Comparison of ENCODE assay signal across 22 cellular contexts in genomic region chr15:39643747-39644520, GRCh38.
DNase-seq lines count a peak whose midpoint lies in the region; ATAC-seq and TF ChIP-seq lines count a peak whose summit lies in the region.
"Had no signal": no experiment of that assay in that cellular context is flagged by ENCODE, and none has a peak within 500 bp of the region (broad histone marks: within the 10 kb centered on the region; RNA-seq: fewer than 3 reads in every experiment).

No MANE protein-coding gene starts in this region.

- peak overlapping the region; percentile 26 for H4K91ac ChIP-seq in trophoblast cell (ENCODE audit: low read depth, low read length)

- H3F3A ChIP-seq in GM23248 (ENCODE audit: insufficient read depth) (peaks cover 24% of the 10 kb centered on the region), GM23338 (replicated peaks; ENCODE audit: low read depth) (no peaks in the 10 kb centered on the region)

- intact Hi-C loops in activated CD4-positive, alpha-beta memory T cell treated with anti-CD3 and anti-CD28 coated beads for 36 hours (cut with micrococcal nuclease), result loop anchor here (1.0 kb wide), 2 partner anchors 15 to 21 kb away; no protein-coding TSS in a partner anchor

- H4K8ac ChIP-seq in trophoblast cell (ENCODE audit: low read depth, low read length), result peak overlapping the region; percentile 9

- H3K9me3 Mint-ChIP-seq in GM23338 (no peaks in the 10 kb centered on the region), chondrocyte (ENCODE audit: low read depth) (no peaks in the 10 kb centered on the region)
- H3K9me3 Mint-ChIP-seq in activated CD4-positive, alpha-beta memory T cell treated with anti-CD3 and anti-CD28 coated beads for 36 hours, result no peaks in the 10 kb centered on the region
- H3K9me3 Mint-ChIP-seq: natural killer cell; T-helper 1 cell treated with Interleukin-12 subunit alpha and Interleukin-12 subunit beta and Interleukin-4 antibody, amounts not matched to agents 30 μg/mL and 1 μg/mL, for 36 hours had no signal

- peaks cover 39% of the 10 kb centered on the region for H3K4me1 ChIP-seq in GM23248 (ENCODE audit: insufficient read depth)
- no peaks in the 10 kb centered on the region for H3K4me1 ChIP-seq in GM23338 (ENCODE audit: insufficient read depth)
- peaks cover 3 to 11% of the 10 kb centered on the region in 2 experiments for H3K4me1 ChIP-seq in trophoblast cell (ENCODE audit: control insufficient read depth in 1 of 2, insufficient read depth in 2 of 2, low read length in 2 of 2)
- H3K4me1 ChIP-seq: spleen had no signal

- H3K4me2 ChIP-seq in GM23248 (ENCODE audit: unreplicated experiment) (no peak overlapping the region), GM23338 (no peak overlapping the region), trophoblast cell (ENCODE audit: low read length) (no peak overlapping the region)

- no peak overlapping the region for H3K4ac ChIP-seq in trophoblast cell (ENCODE audit: low read depth, low read length)

- no peak overlapping the region for H2BK12ac ChIP-seq in trophoblast cell (ENCODE audit: low read length)

- H3K36me3 ChIP-seq in GM23248 (ENCODE audit: low read depth) (no peaks in the 10 kb centered on the region), GM23338 (ENCODE audit: insufficient read depth) (no peaks in the 10 kb centered on the region), trophoblast cell (ENCODE audit: control insufficient read depth in 1 of 2, insufficient read depth in 2 of 2, low read length in 2 of 2) (no peaks in the 10 kb centered on the region), H7 (replicated peaks; ENCODE audit: control insufficient read depth, insufficient read depth, low read length) (no peaks in the 10 kb centered on the region)
- H3K36me3 ChIP-seq: left ventricle myocardium inferior, spleen, suprapubic skin had no signal

- no peaks in the 10 kb centered on the region for H3K9me3 ChIP-seq in GM23248 (ENCODE audit: low read depth)
- no peaks in the 10 kb centered on the region for H3K9me3 ChIP-seq in trophoblast cell (ENCODE audit: insufficient read depth, low read depth, low read length)
- H3K9me3 ChIP-seq: left ventricle myocardium inferior, spleen, suprapubic skin had no signal

- H3K27ac Mint-ChIP-seq in GM23338 (no peak overlapping the region; the same call in 1 of the 2 replicates), chondrocyte (ENCODE audit: unreplicated experiment) (peak overlapping the region; percentile 8)
- H3K27ac Mint-ChIP-seq in activated CD4-positive, alpha-beta memory T cell treated with anti-CD3 and anti-CD28 coated beads for 36 hours, result no peak overlapping the region
- H3K27ac Mint-ChIP-seq: activated CD8-positive, alpha-beta memory T cell treated with anti-CD3 and anti-CD28 coated beads, Interleukin-2, amount 10 ng/mL, durations not matched to agents 7 days and 5 days; natural killer cell; T-helper 1 cell treated with Interleukin-12 subunit alpha and Interleukin-12 subunit beta and Interleukin-4 antibody, amounts not matched to agents 30 μg/mL and 1 μg/mL, for 36 hours had no signal

- in situ Hi-C loops in GM23248 (cut with MboI), result no loop called here

- H2AFZ ChIP-seq in GM23248 (no peak overlapping the region), GM23338 (0 out of 2 replicates have a peak overlapping the region, but pooled peaks have one; percentile 5), trophoblast cell (ENCODE audit: insufficient read depth, low read length, poor library complexity) (no peak overlapping the region)

- no peak overlapping the region for H3K9ac ChIP-seq in GM23248
- no peak overlapping the region for H3K9ac ChIP-seq in trophoblast cell (ENCODE audit: low read length)

- no peak overlapping the region for H2BK5ac ChIP-seq in trophoblast cell (ENCODE audit: low read depth, low read length, poor library complexity)

- H2BK120ac ChIP-seq in trophoblast cell (ENCODE audit: insufficient read depth, low read length, poor library complexity), result peak overlapping the region; percentile 63

- 89 to 95% methylated on average over 13 of the region's 13 CpGs for WGBS in GM23248 (ENCODE audit: low coverage in 1 of 2, low lambda C conversion rate in 2 of 2, missing lambda C conversion rate in 2 of 2), 2 experiments
- WGBS in trophoblast cell (ENCODE audit: extremely low coverage, insufficient coverage, insufficient read length), result no CpG with 5 or more reads among the region's 13 CpGs

- H3K27ac ChIP-seq in GM23248, result no peak overlapping the region
- H3K27ac ChIP-seq in GM23338 (ENCODE audit: low read depth), result no peak overlapping the region
- no peak overlapping the region for H3K27ac ChIP-seq in trophoblast cell (ENCODE audit: low read depth, low read length)
- H3K27ac ChIP-seq: SK-N-MC, spleen, suprapubic skin had no signal

- peak overlapping the region; percentile 44 for H4K12ac ChIP-seq in trophoblast cell (ENCODE audit: low read depth, low read length)

- H3K27me3 ChIP-seq in GM23248 (replicated peaks; ENCODE audit: insufficient read depth) (no peaks in the 10 kb centered on the region), GM23338 (ENCODE audit: insufficient read depth) (no peaks in the 10 kb centered on the region), trophoblast cell (ENCODE audit: insufficient read depth, low read length) (no peaks in the 10 kb centered on the region), H7 (ENCODE audit: control insufficient read depth, insufficient read depth, low read length) (no peaks in the 10 kb centered on the region)
- H3K27me3 ChIP-seq: spleen, suprapubic skin had no signal

- peaks cover 29% of the 10 kb centered on the region for H3K4me1 Mint-ChIP-seq in GM23338
- peaks cover 46% of the 10 kb centered on the region for H3K4me1 Mint-ChIP-seq in chondrocyte (ENCODE audit: low read depth)
- H3K4me1 Mint-ChIP-seq in activated CD4-positive, alpha-beta memory T cell treated with anti-CD3 and anti-CD28 coated beads for 36 hours (ENCODE audit: low read depth), result peaks cover 26% of the 10 kb centered on the region

- POLR2A ChIA-PET in activated CD4-positive, alpha-beta memory T cell treated with anti-CD3 and anti-CD28 coated beads for 36 hours (lab: Charles Lee), result interaction anchor here (2.0 kb wide), 2 partner anchors 14 to 20 kb away, joined by 5 to 7 read pairs; no protein-coding TSS in a partner anchor

- H3K4me3 Mint-ChIP-seq in GM23338, result no peak overlapping the region
- H3K4me3 Mint-ChIP-seq in chondrocyte (ENCODE audit: unreplicated experiment), result no peak overlapping the region
- H3K4me3 Mint-ChIP-seq in activated CD4-positive, alpha-beta memory T cell treated with anti-CD3 and anti-CD28 coated beads for 36 hours, result no peak overlapping the region
- H3K4me3 Mint-ChIP-seq: activated CD8-positive, alpha-beta memory T cell treated with anti-CD3 and anti-CD28 coated beads, Interleukin-2, amount 10 ng/mL, durations not matched to agents 7 days and 5 days; natural killer cell; T-helper 1 cell treated with Interleukin-12 subunit alpha and Interleukin-12 subunit beta and Interleukin-4 antibody, amounts not matched to agents 30 μg/mL and 1 μg/mL, for 36 hours had no signal

- H3K18ac ChIP-seq in trophoblast cell (ENCODE audit: low read length), result no peak overlapping the region

- DNase-seq in GM23248 (peak; percentile 34), GM23338 (ENCODE audit: low spot score) (no peak), chondrocyte (ENCODE audit: low spot score) (no peak), trophoblast cell (no peak), H7 (no peak)
- DNase-seq in activated CD4-positive, alpha-beta memory T cell treated with anti-CD3 and anti-CD28 coated beads for 36 hours, result no peak
- DNase-seq: activated CD8-positive, alpha-beta memory T cell treated with anti-CD3 and anti-CD28 coated beads, Interleukin-2, amount 10 ng/mL, durations not matched to agents 7 days and 5 days; DND-41; Karpas-422; left ventricle myocardium inferior; natural killer cell; NCI-H1436 treated with DMSO at 0.1 percent for 48 hours; NCI-H2107; NCI-H446; NCI-H82; RPMI8226; spleen had no signal

- peaks cover 3% of the 10 kb centered on the region for H3K27me3 Mint-ChIP-seq in GM23338 (ENCODE audit: insufficient read depth, low read depth, poor library complexity)
- no peaks in the 10 kb centered on the region for H3K27me3 Mint-ChIP-seq in chondrocyte (ENCODE audit: low read depth)
- H3K27me3 Mint-ChIP-seq in activated CD4-positive, alpha-beta memory T cell treated with anti-CD3 and anti-CD28 coated beads for 36 hours, result no peaks in the 10 kb centered on the region

- ATAC-seq in GM23338 (no peak), HG03354 (IDR thresholded peaks at IDR 0.05; ENCODE audit: poor library complexity, severe bottlenecking, unreplicated experiment) (no peak)
- ATAC-seq: activated CD8-positive, alpha-beta memory T cell treated with anti-CD3 and anti-CD28 coated beads, Interleukin-2, amount 10 ng/mL, durations not matched to agents 7 days and 5 days; HCT116; natural killer cell had no signal

- no peak overlapping the region for H2AK5ac ChIP-seq in trophoblast cell (ENCODE audit: low read length)

- no peak overlapping the region for H3K14ac ChIP-seq in trophoblast cell (ENCODE audit: low read length)

- H3K36me3 Mint-ChIP-seq in GM23338 (ENCODE audit: low read depth) (no peaks in the 10 kb centered on the region), chondrocyte (ENCODE audit: low read depth) (no peaks in the 10 kb centered on the region)
- H3K36me3 Mint-ChIP-seq in activated CD4-positive, alpha-beta memory T cell treated with anti-CD3 and anti-CD28 coated beads for 36 hours, result no peaks in the 10 kb centered on the region
- H3K36me3 Mint-ChIP-seq: natural killer cell had no signal

- TF ChIP-seq CTCF in GM23338 (conservative IDR thresholded peaks at IDR 0.05; ENCODE audit: low read depth in 2 of 2), result no peak
- TF ChIP-seq CTCF in chondrocyte (IDR thresholded peaks at IDR 0.05), result no peak

- peaks cover 4% of the 10 kb centered on the region for H3K79me1 ChIP-seq in trophoblast cell (ENCODE audit: low read length)

- H3K79me2 ChIP-seq in GM23248 (ENCODE audit: insufficient read depth) (no peaks in the 10 kb centered on the region), GM23338 (replicated peaks; ENCODE audit: insufficient read depth) (no peaks in the 10 kb centered on the region), trophoblast cell (ENCODE audit: control insufficient read depth, insufficient read depth, low read length, poor library complexity) (no peaks in the 10 kb centered on the region)

- H4K20me1 ChIP-seq in GM23248 (ENCODE audit: insufficient read depth), result no peaks in the 10 kb centered on the region
- H4K20me1 ChIP-seq in GM23338 (replicated peaks; ENCODE audit: insufficient read depth), result no peaks in the 10 kb centered on the region

- H3K4me3 ChIP-seq in GM23248 (no peak overlapping the region), GM23338 (no peak overlapping the region), trophoblast cell (ENCODE audit: low read depth, low read length) (no peak overlapping the region), H7 (ENCODE audit: insufficient read depth, low read depth, low read length) (no peak overlapping the region)
- H3K4me3 ChIP-seq: left ventricle myocardium inferior, SK-N-MC, spleen, suprapubic skin had no signal

- CTCF ChIA-PET in activated CD4-positive, alpha-beta memory T cell treated with anti-CD3 and anti-CD28 coated beads for 36 hours (lab: Charles Lee), result interaction anchor here (0.6 to 1.6 kb wide), 4 partner anchors 8 to 42 kb away, joined by 3 to 4 read pairs (median 3); no protein-coding TSS in a partner anchor

- no peak overlapping the region for H3K23ac ChIP-seq in trophoblast cell (ENCODE audit: low read length)

- H3K9me2 ChIP-seq in GM23248 (ENCODE audit: insufficient read depth), result no peaks in the 10 kb centered on the region
- no peaks in the 10 kb centered on the region for H3K9me2 ChIP-seq in GM23338 (ENCODE audit: insufficient read depth)
